Comparison of ENCODE assay signal across 21 cellular contexts in genomic region chr2:27199241-27199640, GRCh38. TPM values are rescaled to one million over a fixed set of nuclear protein-coding genes. Genes with fewer than 3 reads are reported as not detected.
"Had no signal": no experiment of that assay in that cellular context is flagged by ENCODE, and none has a peak within 500 bp of the region (broad histone marks: within the 10 kb centered on the region; RNA-seq: fewer than 3 reads in every experiment).

No MANE protein-coding gene starts in this region.

- ATAC-seq: left lung; stimulated activated naive CD8-positive, alpha-beta T cell treated with anti-CD3 and anti-CD28 coated beads, Interleukin-15, amount 100 ng/mL, for 72 hours; upper lobe of right lung had no signal

- H3K27me3 ChIP-seq: ascending aorta, colonic mucosa, left lung, upper lobe of right lung had no signal

- H3K9me3 ChIP-seq: ascending aorta, colonic mucosa, left lung, upper lobe of right lung had no signal

- H3K27ac ChIP-seq: ascending aorta, colonic mucosa, left lung, skin epidermis, upper lobe of right lung, WERI-Rb-1 had no signal

- H3K4me1 ChIP-seq: ascending aorta, colonic mucosa, left lung, upper lobe of right lung had no signal

- H3K9me3 Mint-ChIP-seq: activated naive CD4-positive, alpha-beta T cell treated with anti-CD3 and anti-CD28 coated beads for 36 hours; activated T-helper 2 cell treated with anti-CD3 and anti-CD28 coated beads, Interferon-gamma antibody, Interleukin-2, Interleukin-4, amounts not matched to agents 10 μg/mL and 5 μg/mL and 100 μg/mL, durations not matched to agents 14 hours and 24 hours and 36 hours; central memory CD8-positive, alpha-beta T cell; mesothelial cell of epicardium; nephron; stimulated activated naive CD8-positive, alpha-beta T cell treated with anti-CD3 and anti-CD28 coated beads, Interleukin-15, amount 100 ng/mL, for 72 hours; T-helper 1 cell treated with Interleukin-12 subunit alpha and Interleukin-12 subunit beta and Interleukin-4 antibody, amounts not matched to agents 30 μg/mL and 1 μg/mL, for 36 hours had no signal

- H3K4me1 Mint-ChIP-seq: central memory CD8-positive, alpha-beta T cell; mesothelial cell of epicardium; nephron had no signal

- H3K4me3 Mint-ChIP-seq: activated naive CD4-positive, alpha-beta T cell treated with anti-CD3 and anti-CD28 coated beads for 36 hours; central memory CD8-positive, alpha-beta T cell; mesothelial cell of epicardium; nephron; stimulated activated naive CD8-positive, alpha-beta T cell treated with anti-CD3 and anti-CD28 coated beads, Interleukin-15, amount 100 ng/mL, for 72 hours; T-helper 1 cell treated with Interleukin-12 subunit alpha and Interleukin-12 subunit beta and Interleukin-4 antibody, amounts not matched to agents 30 μg/mL and 1 μg/mL, for 36 hours had no signal

- H3K27me3 Mint-ChIP-seq: central memory CD8-positive, alpha-beta T cell; stimulated activated naive CD8-positive, alpha-beta T cell treated with anti-CD3 and anti-CD28 coated beads, Interleukin-15, amount 100 ng/mL, for 72 hours had no signal

- H3K27ac Mint-ChIP-seq: activated T-helper 2 cell treated with anti-CD3 and anti-CD28 coated beads, Interferon-gamma antibody, Interleukin-2, Interleukin-4, amounts not matched to agents 10 μg/mL and 5 μg/mL and 100 μg/mL, durations not matched to agents 14 hours and 24 hours and 36 hours; stimulated activated naive CD8-positive, alpha-beta T cell treated with anti-CD3 and anti-CD28 coated beads, Interleukin-15, amount 100 ng/mL, for 72 hours; T-helper 1 cell treated with Interleukin-12 subunit alpha and Interleukin-12 subunit beta and Interleukin-4 antibody, amounts not matched to agents 30 μg/mL and 1 μg/mL, for 36 hours had no signal

- H3K36me3 ChIP-seq: colonic mucosa had no signal

- DNase-seq: activated CD4-positive, alpha-beta T cell treated with anti-CD3 and anti-CD28 coated beads, Interleukin-2, amount 50 U/mL, for 4 hours; activated naive CD4-positive, alpha-beta T cell treated with anti-CD3 and anti-CD28 coated beads for 36 hours; activated T-cell treated with anti-CD3 and anti-CD28 coated beads for 4 hours; colonic mucosa; erythroblast; foreskin melanocyte; left lung; occipital lobe; stimulated activated naive CD8-positive, alpha-beta T cell treated with anti-CD3 and anti-CD28 coated beads, Interleukin-15, amount 100 ng/mL, for 72 hours; upper lobe of right lung; WERI-Rb-1 had no signal

- H3K4me3 ChIP-seq: ascending aorta, colonic mucosa, left lung, skin epidermis, upper lobe of right lung had no signal

RNA-seq across cellular contexts. Expression of gene TCF23, which starts 50.4 kb away (rescaled TPM):
- total RNA-seq: activated naive CD4-positive, alpha-beta T cell treated with anti-CD3 and anti-CD28 coated beads for 36 hours; activated T-helper 2 cell treated with anti-CD3 and anti-CD28 coated beads, Interferon-gamma antibody, Interleukin-2, Interleukin-4, amounts not matched to agents 10 μg/mL and 5 μg/mL and 100 μg/mL, durations not matched to agents 14 hours and 24 hours and 36 hours; ascending aorta; kidney epithelial cell; lung microvascular endothelial cell; mesothelial cell of epicardium; occipital lobe; temporal lobe; upper lobe of right lung had no signal
